In the genomic region with DNA sequence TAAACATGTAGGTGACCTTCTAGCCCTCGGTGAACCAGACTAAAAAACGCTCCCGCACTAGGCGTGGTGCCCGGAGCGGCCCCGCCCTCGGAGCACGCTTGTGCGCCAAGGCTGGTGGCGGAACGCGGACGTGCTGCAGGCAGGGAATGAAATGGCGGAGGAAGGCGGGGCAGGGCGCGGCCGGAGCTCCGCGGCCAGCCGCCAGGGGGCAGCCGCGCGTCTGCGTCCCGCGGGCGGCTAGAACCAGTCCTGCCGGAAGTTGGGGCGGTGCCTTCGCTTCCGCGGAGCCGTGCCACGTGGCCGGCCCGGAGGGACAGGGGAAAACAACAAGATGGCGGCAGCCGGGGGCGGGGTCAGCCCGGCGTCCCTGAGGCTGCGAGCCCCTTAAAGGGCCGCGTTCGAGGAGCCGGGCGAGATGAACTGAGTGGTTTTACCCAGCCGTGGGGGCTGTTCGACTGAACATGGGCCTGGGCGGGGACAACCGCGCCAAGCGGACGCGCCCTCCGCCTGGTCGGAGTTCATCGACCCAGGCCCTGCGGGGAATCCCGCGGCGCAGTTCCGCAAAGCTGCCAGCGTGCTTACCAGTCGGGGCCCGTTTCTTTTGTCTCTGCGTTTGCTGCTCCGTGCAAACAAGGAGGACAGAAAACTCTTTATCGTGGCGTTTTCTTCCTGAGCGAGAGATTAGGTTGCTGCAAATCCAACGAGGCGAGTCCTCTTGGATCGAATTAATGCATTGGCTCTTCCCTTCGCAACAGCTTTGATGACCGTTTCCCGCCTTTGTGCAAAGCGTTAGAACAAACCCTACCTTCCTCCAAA, we compare ENCODE assay signal across 8 cellular contexts.
DNase-seq lines count a peak whose midpoint lies in the region; ATAC-seq and TF ChIP-seq lines count a peak whose summit lies in the region.

No MANE protein-coding gene starts in this region.

- ATAC-seq in HG03432 (IDR thresholded peaks at IDR 0.05; ENCODE audit: unreplicated experiment), result peak; percentile 86

- POLR2A ChIA-PET in BJ (lab: Charles Lee), result interaction anchor here (0.5 to 4.8 kb wide), 8 partner anchors 23 to 124 kb away, joined by 3 to 23 read pairs (median 8); partner anchors contain the start of gene CHD2

- no peaks in the 10 kb centered on the region for H3K36me3 ChIP-seq in BJ (ENCODE audit: control insufficient read depth, insufficient read depth, low read length)

- TF ChIP-seq CTCF in BJ (IDR thresholded peaks at IDR 0.05; ENCODE audit: insufficient read depth, low read depth, low read length), result peak; percentile 47

- H3K27me3 ChIP-seq in BJ (ENCODE audit: control insufficient read depth, insufficient read depth, low read length), result no peaks in the 10 kb centered on the region

- CTCF ChIA-PET in BJ (lab: Yijun Ruan, JAX), result interaction anchor here (0.6 to 3.4 kb wide), 24 partner anchors 10 to 221 kb away, joined by 3 to 59 read pairs (median 6); partner anchors contain the start of gene CHD2

- peak overlapping the region; percentile 47 for H3K4me3 ChIP-seq in BJ (ENCODE audit: low read depth, low read length)

- DNase-seq in BJ (ENCODE audit: low read depth), result peak; percentile 85
- peak; percentile 96 for DNase-seq in NCI-H446 treated with DMSO at 0.1 percent for 48 hours (lab: John Stamatoyannopoulos, UW)
- DNase-seq in activated CD4-positive, alpha-beta T cell treated with anti-CD3 and anti-CD28 coated beads for 1 hour, result peak; percentile 99
- DNase-seq in cerebellum (ENCODE audit: low spot score), result peak; percentile 95
- DNase-seq in kidney tubule cell (ENCODE audit: low spot score), result peak; percentile 98
- DNase-seq in stimulated activated CD4-positive, alpha-beta T cell treated with anti-CD3 and anti-CD28 coated beads, Interleukin-1b, Interleukin-23, amount 100 ng/mL, for 1 hour (ENCODE audit: low read depth in 2 of 2), result peak; percentile 96 to 98

- TF ChIP-seq POLR2A in GM19193 (IDR thresholded peaks at IDR 0.05; ENCODE audit: extremely low read depth, insufficient read depth, insufficient read length), result peak; percentile 94

Comparison
In these comparisons a context has a peak if more than half of its experiments do, and no peak if none do; other contexts are left out.
1. Peak in every context shown above with its lines: DNase-seq, ATAC-seq and H3K4me3 ChIP-seq.